In genomic region chr1:110684476-110684875, GRCh38 we compare ENCODE assay signal across 22 cellular contexts. TPM values are rescaled to one million over a fixed set of nuclear protein-coding genes. Genes with fewer than 3 reads are reported as not detected.
"Had no signal": no experiment of that assay in that cellular context is flagged by ENCODE, and none has a peak within 500 bp of the region (broad histone marks: within the 10 kb centered on the region; RNA-seq: fewer than 3 reads in every experiment).

No MANE protein-coding gene starts in this region.

- H3K27ac Mint-ChIP-seq: activated CD4-positive, alpha-beta memory T cell treated with anti-CD3 and anti-CD28 coated beads for 36 hours; activated naive CD4-positive, alpha-beta T cell treated with anti-CD3 and anti-CD28 coated beads, Interleukin-2, amount 50 U/mL, for 24 hours; memory B cell; neural progenitor cell; T-helper 1 cell treated with Interleukin-12 subunit alpha and Interleukin-12 subunit beta and Interleukin-4 antibody, amounts not matched to agents 30 μg/mL and 1 μg/mL, for 36 hours had no signal

- DNase-seq: activated CD4-positive, alpha-beta memory T cell treated with anti-CD3 and anti-CD28 coated beads for 36 hours; activated CD4-positive, CD25-positive, alpha-beta regulatory T cell treated with anti-CD3 and anti-CD28 coated beads, Interleukin-2, amount 50 U/mL, for 72 hours; activated effector memory CD4-positive, alpha-beta T cell treated with Interleukin-2 at 50 U/mL for 16 hours; amniotic stem cell; dermis blood vessel endothelial cell; effector memory CD4-positive, alpha-beta T cell; heart right ventricle; left ventricle myocardium inferior; right cardiac atrium; stimulated activated CD4-positive, alpha-beta T cell treated with anti-CD3 and anti-CD28 coated beads, Interleukin-15, amount 100 ng/mL, for 24 hours; stimulated activated CD4-positive, alpha-beta T cell treated with anti-CD3 and anti-CD28 coated beads, Interleukin-2, amount 100 ng/mL, for 48 hours; testis; upper lobe of left lung had no signal

- H3K4me3 Mint-ChIP-seq: activated CD4-positive, alpha-beta memory T cell treated with anti-CD3 and anti-CD28 coated beads for 36 hours; activated naive CD4-positive, alpha-beta T cell treated with anti-CD3 and anti-CD28 coated beads, Interleukin-2, amount 50 U/mL, for 24 hours; memory B cell; neural progenitor cell; T-helper 1 cell treated with Interleukin-12 subunit alpha and Interleukin-12 subunit beta and Interleukin-4 antibody, amounts not matched to agents 30 μg/mL and 1 μg/mL, for 36 hours had no signal

- H3K27me3 ChIP-seq: testis, upper lobe of left lung had no signal

- H3K4me3 ChIP-seq: esophagus muscularis mucosa, heart right ventricle, left ventricle myocardium inferior, neural progenitor cell, prostate gland, skin epidermis, testis, upper lobe of left lung had no signal

- H3K36me3 Mint-ChIP-seq: activated CD4-positive, alpha-beta memory T cell treated with anti-CD3 and anti-CD28 coated beads for 36 hours; memory B cell; neural progenitor cell had no signal

- FAIRE-seq: endothelial cell of umbilical vein had no signal

- H3K9me3 Mint-ChIP-seq: activated CD4-positive, alpha-beta memory T cell treated with anti-CD3 and anti-CD28 coated beads for 36 hours; activated naive CD4-positive, alpha-beta T cell treated with anti-CD3 and anti-CD28 coated beads, Interleukin-2, amount 50 U/mL, for 24 hours; memory B cell; neural progenitor cell; T-helper 1 cell treated with Interleukin-12 subunit alpha and Interleukin-12 subunit beta and Interleukin-4 antibody, amounts not matched to agents 30 μg/mL and 1 μg/mL, for 36 hours had no signal

- H3K36me3 ChIP-seq: esophagus muscularis mucosa, heart right ventricle, left ventricle myocardium inferior, neural progenitor cell, prostate gland, upper lobe of left lung had no signal

- ATAC-seq: heart right ventricle, right cardiac atrium had no signal

- H3K27me3 Mint-ChIP-seq: activated CD4-positive, alpha-beta memory T cell treated with anti-CD3 and anti-CD28 coated beads for 36 hours; activated naive CD4-positive, alpha-beta T cell treated with anti-CD3 and anti-CD28 coated beads, Interleukin-2, amount 50 U/mL, for 24 hours had no signal

RNA-seq across cellular contexts. Expression of gene KCNA3, which starts 9.7 kb away (rescaled TPM):
- total RNA-seq: dermis blood vessel endothelial cell, endothelial cell of umbilical vein, osteocyte had no signal
